19 cellular contexts compared by ENCODE assay signal in genomic region chr21:32977216-32977615, GRCh38. TPM values are rescaled to one million over a fixed set of nuclear protein-coding genes. Genes with fewer than 3 reads are reported as not detected.
"Had no signal": no experiment of that assay in that cellular context is flagged by ENCODE, and none has a peak within 500 bp of the region (broad histone marks: within the 10 kb centered on the region; RNA-seq: fewer than 3 reads in every experiment).

No MANE protein-coding gene starts in this region.

- H2AFZ ChIP-seq: neural progenitor cell had no signal

- H3K9ac ChIP-seq: neural progenitor cell had no signal

- H3K27me3 ChIP-seq: neural progenitor cell had no signal

- H3K4me3 ChIP-seq: neural progenitor cell, psoas muscle, sigmoid colon, SJSA1, suprapubic skin, upper lobe of left lung had no signal

- H3K36me3 ChIP-seq: neural progenitor cell, sigmoid colon, SJSA1, suprapubic skin, upper lobe of left lung had no signal

- H3K4me3 Mint-ChIP-seq: activated CD8-positive, alpha-beta T cell treated with anti-CD3 and anti-CD28 coated beads, Interleukin-2, amount 10 ng/mL, durations not matched to agents 7 days and 5 days; activated T-helper 1 cell treated with anti-CD3 and anti-CD28 coated beads, Interleukin-12 subunit alpha, Interleukin-12 subunit beta, Interleukin-2, Interleukin-4 antibody, amounts not matched to agents 30 ng/mL and 10 ng/mL and 1 ng/mL, durations not matched to agents 14 hours and 24 hours and 36 hours; neural progenitor cell had no signal

- H3K9me3 Mint-ChIP-seq: activated T-helper 1 cell treated with anti-CD3 and anti-CD28 coated beads, Interleukin-12 subunit alpha, Interleukin-12 subunit beta, Interleukin-2, Interleukin-4 antibody, amounts not matched to agents 30 ng/mL and 10 ng/mL and 1 ng/mL, durations not matched to agents 14 hours and 24 hours and 36 hours had no signal

- H3K27ac ChIP-seq: neural progenitor cell, psoas muscle, sigmoid colon, SJSA1, suprapubic skin, upper lobe of left lung, VCaP had no signal

- H3K27ac Mint-ChIP-seq: activated CD8-positive, alpha-beta T cell treated with anti-CD3 and anti-CD28 coated beads, Interleukin-2, amount 10 ng/mL, durations not matched to agents 7 days and 5 days; activated T-helper 1 cell treated with anti-CD3 and anti-CD28 coated beads, Interleukin-12 subunit alpha, Interleukin-12 subunit beta, Interleukin-2, Interleukin-4 antibody, amounts not matched to agents 30 ng/mL and 10 ng/mL and 1 ng/mL, durations not matched to agents 14 hours and 24 hours and 36 hours had no signal

- DNase-seq: activated CD8-positive, alpha-beta memory T cell treated with anti-CD3 and anti-CD28 coated beads, Interleukin-2, amount 50 U/mL, for 48 hours; activated CD8-positive, alpha-beta T cell treated with anti-CD3 and anti-CD28 coated beads, Interleukin-2, amount 10 ng/mL, durations not matched to agents 7 days and 5 days; activated naive CD4-positive, alpha-beta T cell; cortex of kidney; effector memory CD4-positive, alpha-beta T cell; mesendoderm; psoas muscle; sigmoid colon; stimulated activated CD4-positive, alpha-beta T cell treated with anti-CD3 and anti-CD28 coated beads, Interleukin-2, amount 100 ng/mL, for 24 hours; stimulated activated naive CD4-positive, alpha-beta T cell; T1000; upper lobe of left lung had no signal

- H3K9me3 ChIP-seq: psoas muscle, sigmoid colon, SJSA1, suprapubic skin, upper lobe of left lung had no signal

- H3K4me1 ChIP-seq: psoas muscle, sigmoid colon, SJSA1, suprapubic skin, upper lobe of left lung had no signal

RNA-seq across cellular contexts. Expression of gene OLIG2, which starts 48.5 kb away (rescaled TPM):
- total RNA-seq: activated CD8-positive, alpha-beta T cell treated with anti-CD3 and anti-CD28 coated beads, Interleukin-2, amount 10 ng/mL, durations not matched to agents 7 days and 5 days; activated T-helper 1 cell treated with anti-CD3 and anti-CD28 coated beads, Interleukin-12 subunit alpha, Interleukin-12 subunit beta, Interleukin-2, Interleukin-4 antibody, amounts not matched to agents 30 ng/mL and 10 ng/mL and 1 ng/mL, durations not matched to agents 14 hours and 24 hours and 36 hours; cardiac septum; left lobe of liver; sigmoid colon; SJSA1; suprapubic skin; upper lobe of left lung had no signal
- polyA plus RNA-seq: sigmoid colon had no signal
